30 cellular contexts compared by ENCODE assay signal in genomic region chrX:7654316-7654715, GRCh38.
"Had no signal": no experiment of that assay in that cellular context is flagged by ENCODE, and none has a peak within 500 bp of the region (broad histone marks: within the 10 kb centered on the region; RNA-seq: fewer than 3 reads in every experiment).

No MANE protein-coding gene starts in this region.

- H3K9me3 ChIP-seq: mucosa of descending colon, suprapubic skin, transverse colon, upper lobe of right lung, vagina had no signal

- H3K27me3 Mint-ChIP-seq: effector memory CD8-positive, alpha-beta T cell; naive thymus-derived CD4-positive, alpha-beta T cell; stimulated activated naive CD8-positive, alpha-beta T cell treated with anti-CD3 and anti-CD28 coated beads, Interleukin-15, amount 100 ng/mL, for 72 hours had no signal

- H3K4me3 ChIP-seq: esophagus squamous epithelium, heart right ventricle, left lung, mucosa of descending colon, psoas muscle, suprapubic skin, transverse colon, upper lobe of right lung, vagina had no signal

- H3K36me3 ChIP-seq: esophagus squamous epithelium, heart right ventricle, left lung, suprapubic skin, transverse colon, upper lobe of right lung, vagina had no signal

- H3K27ac Mint-ChIP-seq: effector memory CD8-positive, alpha-beta T cell; mesothelial cell of epicardium; naive thymus-derived CD4-positive, alpha-beta T cell; nephron; stimulated activated naive CD8-positive, alpha-beta T cell treated with anti-CD3 and anti-CD28 coated beads, Interleukin-15, amount 100 ng/mL, for 72 hours had no signal

- H3K4me1 Mint-ChIP-seq: mesothelial cell of epicardium; naive thymus-derived CD4-positive, alpha-beta T cell; stimulated activated naive CD8-positive, alpha-beta T cell treated with anti-CD3 and anti-CD28 coated beads, Interleukin-15, amount 100 ng/mL, for 72 hours had no signal

- H3K9me3 Mint-ChIP-seq: stimulated activated naive CD8-positive, alpha-beta T cell treated with anti-CD3 and anti-CD28 coated beads, Interleukin-15, amount 100 ng/mL, for 72 hours had no signal

- H3K4me1 ChIP-seq: esophagus squamous epithelium, heart right ventricle, left lung, psoas muscle, suprapubic skin, transverse colon, upper lobe of right lung, vagina had no signal

- H3K27me3 ChIP-seq: esophagus squamous epithelium, heart right ventricle, left lung, suprapubic skin, transverse colon, upper lobe of right lung, vagina had no signal

- H3K27ac ChIP-seq: esophagus squamous epithelium, heart right ventricle, left lung, psoas muscle, suprapubic skin, transverse colon, upper lobe of right lung, vagina had no signal

- H3K4me3 Mint-ChIP-seq: effector memory CD8-positive, alpha-beta T cell; mesothelial cell of epicardium; naive thymus-derived CD4-positive, alpha-beta T cell; nephron; stimulated activated naive CD8-positive, alpha-beta T cell treated with anti-CD3 and anti-CD28 coated beads, Interleukin-15, amount 100 ng/mL, for 72 hours had no signal

- FAIRE-seq: endometrium, islet of Langerhans, small intestine had no signal

- DNase-seq: cortex of kidney; effector memory CD8-positive, alpha-beta T cell; erythroblast; esophagus squamous epithelium; foreskin melanocyte; glutamatergic neuron; heart right ventricle; hippocampal formation; left cardiac atrium; left lung; mesenchymal stem cell; mucosa of descending colon; naive thymus-derived CD4-positive, alpha-beta T cell; nucleus accumbens; psoas muscle; right cardiac atrium; small intestine; stimulated activated CD4-positive, alpha-beta T cell treated with anti-CD3 and anti-CD28 coated beads, Interleukin-15, amount 100 ng/mL, for 24 hours; stimulated activated CD4-positive, alpha-beta T cell treated with anti-CD3 and anti-CD28 coated beads, Interleukin-2, amount 100 ng/mL, for 48 hours; stimulated activated CD8-positive, alpha-beta memory T cell treated with anti-CD3 and anti-CD28 coated beads, Interleukin-4, amount 100 ng/mL, for 48 hours; stimulated activated naive CD4-positive, alpha-beta T cell; stimulated activated naive CD8-positive, alpha-beta T cell treated with anti-CD3 and anti-CD28 coated beads, Interleukin-15, amount 100 ng/mL, for 72 hours; transverse colon; upper lobe of right lung had no signal

- ATAC-seq: effector memory CD8-positive, alpha-beta T cell; heart right ventricle; left cardiac atrium; left lung; mucosa of descending colon; naive thymus-derived CD4-positive, alpha-beta T cell; psoas muscle; right cardiac atrium; stimulated activated naive CD8-positive, alpha-beta T cell treated with anti-CD3 and anti-CD28 coated beads, Interleukin-15, amount 100 ng/mL, for 72 hours; upper lobe of right lung had no signal

- H3K36me3 Mint-ChIP-seq: mesothelial cell of epicardium; naive thymus-derived CD4-positive, alpha-beta T cell had no signal
